In the genomic region with DNA sequence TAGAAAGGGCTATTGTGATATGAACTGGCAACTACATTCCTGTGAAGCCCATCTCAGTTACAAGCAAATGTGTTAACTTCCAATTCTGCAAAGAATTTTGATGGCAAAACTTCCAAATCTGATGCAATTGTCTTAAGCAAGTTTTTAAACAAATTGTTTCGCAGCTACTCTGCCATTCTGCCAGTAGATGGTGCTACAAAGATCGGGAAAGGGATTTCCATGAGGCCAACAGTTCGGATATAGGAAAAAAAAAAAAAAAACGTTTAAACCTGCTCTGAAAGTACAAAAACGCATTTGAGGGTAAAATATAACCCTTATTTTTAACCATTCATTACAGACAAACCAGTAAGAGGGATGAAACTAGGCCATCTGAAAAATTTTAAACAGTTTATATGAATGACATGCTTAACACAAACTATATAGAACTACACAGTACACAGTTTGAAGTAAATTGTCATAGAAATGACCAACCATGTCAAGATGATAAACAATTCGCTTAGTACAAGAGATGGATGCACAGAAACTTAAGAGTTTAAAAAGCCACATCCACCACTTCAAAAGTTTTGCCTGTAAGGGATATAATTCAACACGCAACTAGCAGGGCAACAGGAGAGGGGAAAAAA, we compare ENCODE assay signal across 8 cellular contexts. TPM values are rescaled to one million over a fixed set of nuclear protein-coding genes. Genes with fewer than 3 reads are reported as not detected.
DNase-seq lines count a peak whose midpoint lies in the region; ATAC-seq and TF ChIP-seq lines count a peak whose summit lies in the region.

No MANE protein-coding gene starts in this region.

- peak overlapping the region; percentile 99 for H3K4me3 ChIP-seq in endodermal cell (ENCODE audit: low read length)
- peak overlapping the region; percentile 98 for H3K4me3 ChIP-seq in naive thymus-derived CD4-positive, alpha-beta T cell (ENCODE audit: low read length)

- peak overlapping the region; percentile 80 for H3K27ac Mint-ChIP-seq in activated CD4-positive, alpha-beta T cell treated with anti-CD3 and anti-CD28 coated beads for 36 hours
- H3K27ac Mint-ChIP-seq in endodermal cell: peak overlapping the region; percentile 84
- peak overlapping the region; percentile 99 to 100 (median 100) for H3K27ac Mint-ChIP-seq in naive thymus-derived CD4-positive, alpha-beta T cell

- H3K27me3 ChIP-seq in endodermal cell (ENCODE audit: control insufficient read depth, insufficient read depth, low read length, poor library complexity, severe bottlenecking): no peaks in the 10 kb centered on the region
- no peaks in the 10 kb centered on the region for H3K27me3 ChIP-seq in naive thymus-derived CD4-positive, alpha-beta T cell (ENCODE audit: control insufficient read depth in 2 of 2, insufficient read depth in 2 of 2, low read length in 2 of 2)

- no peak for ATAC-seq in activated CD4-positive, alpha-beta T cell treated with anti-CD3 and anti-CD28 coated beads for 36 hours
- ATAC-seq in naive thymus-derived CD4-positive, alpha-beta T cell: no peak
- ATAC-seq in GM18505 (IDR thresholded peaks at IDR 0.05; ENCODE audit: unreplicated experiment) (no peak), GM21515 (IDR thresholded peaks at IDR 0.05; ENCODE audit: unreplicated experiment) (no peak)

- peak overlapping the region; percentile 77 for H3K4me3 Mint-ChIP-seq in activated CD4-positive, alpha-beta T cell treated with anti-CD3 and anti-CD28 coated beads for 36 hours
- peak overlapping the region; percentile 96 for H3K4me3 Mint-ChIP-seq in endodermal cell
- peak overlapping the region; percentile 85 to 100 (median 98) for H3K4me3 Mint-ChIP-seq in naive thymus-derived CD4-positive, alpha-beta T cell

- H3K27ac ChIP-seq in KOPT-K1 (ENCODE audit: low read depth, low read length, poor library complexity, severe bottlenecking) (peak overlapping the region; percentile 96), endodermal cell (ENCODE audit: low read depth, low read length) (no peak overlapping the region)
- peak overlapping the region; percentile 98 for H3K27ac ChIP-seq in naive thymus-derived CD4-positive, alpha-beta T cell (ENCODE audit: low read depth, low read length)

- POLR2A ChIA-PET in activated CD4-positive, alpha-beta T cell treated with anti-CD3 and anti-CD28 coated beads for 36 hours (lab: Charles Lee): interaction anchor here (0.7 to 0.9 kb wide), 5 partner anchors 10 to 271 kb away, joined by 3 to 14 read pairs (median 4); partner anchors contain the start of gene KLHL3
- POLR2A ChIA-PET in naive thymus-derived CD4-positive, alpha-beta T cell (lab: Charles Lee): interaction anchor here (0.6 to 2.5 kb wide), 7 partner anchors 10 to 91 kb away, joined by 3 to 17 read pairs (median 4); no protein-coding TSS in a partner anchor

- peaks cover 25% of the 10 kb centered on the region for H3K4me1 Mint-ChIP-seq in activated CD4-positive, alpha-beta T cell treated with anti-CD3 and anti-CD28 coated beads for 36 hours
- peaks cover 13% of the 10 kb centered on the region for H3K4me1 Mint-ChIP-seq in endodermal cell
- H3K4me1 Mint-ChIP-seq in naive thymus-derived CD4-positive, alpha-beta T cell: peaks cover 21 to 49% (median 33%) of the 10 kb centered on the region in 7 donors

- CTCF ChIA-PET in activated CD4-positive, alpha-beta T cell treated with anti-CD3 and anti-CD28 coated beads for 36 hours (lab: Charles Lee): interaction anchor here (0.6 to 6.4 kb wide), 20 partner anchors 8 to 393 kb away, joined by 3 to 75 read pairs (median 4); partner anchors contain the start of gene KLHL3
- CTCF ChIA-PET in naive thymus-derived CD4-positive, alpha-beta T cell (lab: Charles Lee): interaction anchor here (0.6 to 14.9 kb wide), 10 partner anchors 9 to 1540 kb away, joined by 3 to 328 read pairs (median 4); no protein-coding TSS in a partner anchor

- H3K9ac ChIP-seq in endodermal cell (ENCODE audit: extremely low read depth, low read length, poor library complexity, severe bottlenecking): peak overlapping the region; percentile 99

- no peak for DNase-seq in activated CD4-positive, alpha-beta T cell treated with anti-CD3 and anti-CD28 coated beads for 36 hours
- DNase-seq in activated CD4-positive, alpha-beta T cell treated with anti-CD3 and anti-CD28 coated beads, Interleukin-2, amount 50 U/mL, for 1 hour: no peak
- DNase-seq in SKM-1 (lab: John Stamatoyannopoulos, UW; ENCODE audit: unreplicated experiment) (peak; percentile 17), endodermal cell (no peak)
- DNase-seq in naive thymus-derived CD4-positive, alpha-beta T cell: peak in 5 of 9 donors; percentile 36 to 56 (median 51)

- H3K9me3 Mint-ChIP-seq in activated CD4-positive, alpha-beta T cell treated with anti-CD3 and anti-CD28 coated beads for 36 hours (ENCODE audit: low read depth): no peaks in the 10 kb centered on the region
- H3K9me3 Mint-ChIP-seq in endodermal cell: no peaks in the 10 kb centered on the region
- H3K9me3 Mint-ChIP-seq in naive thymus-derived CD4-positive, alpha-beta T cell: peaks cover 0 to 2% (median 0%) of the 10 kb centered on the region in 11 donors

- H3K9me3 ChIP-seq in KOPT-K1 (ENCODE audit: insufficient read depth, low read length, poor library complexity, severe bottlenecking) (no peaks in the 10 kb centered on the region), endodermal cell (ENCODE audit: control insufficient read depth, low read length) (no peaks in the 10 kb centered on the region)
- H3K9me3 ChIP-seq in naive thymus-derived CD4-positive, alpha-beta T cell (ENCODE audit: control insufficient read depth in 2 of 3, low read length in 3 of 3): no peaks in the 10 kb centered on the region

- WGBS in endodermal cell (ENCODE audit: insufficient coverage in 1 of 2, insufficient read length in 1 of 2), 2 experiments: 0 to 1% methylated on average over 3 to 5 of the region's 7 CpGs

- H3K27me3 Mint-ChIP-seq in activated CD4-positive, alpha-beta T cell treated with anti-CD3 and anti-CD28 coated beads for 36 hours: no peaks in the 10 kb centered on the region
- H3K27me3 Mint-ChIP-seq in endodermal cell (ENCODE audit: insufficient read depth): peaks cover 2% of the 10 kb centered on the region
- no peaks in the 10 kb centered on the region for H3K27me3 Mint-ChIP-seq in naive thymus-derived CD4-positive, alpha-beta T cell

- TF ChIP-seq CTCF in endodermal cell (conservative IDR thresholded peaks at IDR 0.05): peak; percentile 89

- intact Hi-C loops in activated CD4-positive, alpha-beta T cell treated with anti-CD3 and anti-CD28 coated beads for 36 hours (cut with DNase I, micrococcal nuclease): loop anchor here (5.0 to 10.0 kb wide), 2 partner anchors 583 to 1540 kb away; partner anchors contain the start of genes CDC25C (in 1 of the 2), FAM53C (in 1 of the 2) and MATR3 (in 1 of the 2)
- intact Hi-C loops in naive thymus-derived CD4-positive, alpha-beta T cell (cut with micrococcal nuclease): loop anchor here (1.0 to 10.0 kb wide), 8 partner anchors 9 to 1543 kb away; partner anchors contain the start of genes CDC23 (in 1 of the 2), ETF1 (in 1 of the 2), KDM3B (in 1 of the 2) and MATR3 (in 1 of the 2)

- H3K4me1 ChIP-seq in endodermal cell (ENCODE audit: control insufficient read depth, insufficient read depth, low read length): no peaks in the 10 kb centered on the region
- peaks cover 17 to 20% of the 10 kb centered on the region in 2 donors for H3K4me1 ChIP-seq in naive thymus-derived CD4-positive, alpha-beta T cell (ENCODE audit: control insufficient read depth in 2 of 2, insufficient read depth in 2 of 2, low read length in 2 of 2)

- TF ChIP-seq POLR2A in GM18505 (IDR thresholded peaks at IDR 0.05; ENCODE audit: borderline replicate concordance, extremely low read depth, insufficient read depth, insufficient read length): no peak

- peaks cover 37% of the 10 kb centered on the region for H3K36me3 Mint-ChIP-seq in activated CD4-positive, alpha-beta T cell treated with anti-CD3 and anti-CD28 coated beads for 36 hours (ENCODE audit: low read depth)
- H3K36me3 Mint-ChIP-seq in endodermal cell (ENCODE audit: low read depth): peaks cover 19% of the 10 kb centered on the region
- H3K36me3 Mint-ChIP-seq in naive thymus-derived CD4-positive, alpha-beta T cell: peaks cover 0 to 16% (median 4%) of the 10 kb centered on the region in 5 donors

- H3K36me3 ChIP-seq in KOPT-K1 (ENCODE audit: insufficient read depth, low read length): peaks cover 56% of the 10 kb centered on the region
- H3K36me3 ChIP-seq in endodermal cell (ENCODE audit: control insufficient read depth, insufficient read depth, low read length): peaks cover 31% of the 10 kb centered on the region
- peaks cover 0 to 15% (median 0%) of the 10 kb centered on the region in 3 experiments for H3K36me3 ChIP-seq in naive thymus-derived CD4-positive, alpha-beta T cell (ENCODE audit: control insufficient read depth in 2 of 3, insufficient read depth in 3 of 3, low read length in 3 of 3)

RNA-seq across cellular contexts. Expression of gene HNRNPA0, which starts 2.2 kb away (rescaled TPM):
- total RNA-seq in activated CD4-positive, alpha-beta T cell treated with anti-CD3 and anti-CD28 coated beads for 36 hours: 10 to 100 TPM; 18.9 to 32.1 TPM
- total RNA-seq in endodermal cell: 10 to 100 TPM; 50.7 to 61.0 TPM
- 75.5 TPM for polyA plus RNA-seq in endodermal cell (2013, experiment 1 of 2)
- 72.9 TPM for polyA plus RNA-seq in endodermal cell (2013, experiment 2 of 2)
- total RNA-seq in naive thymus-derived CD4-positive, alpha-beta T cell: 10 to 100 TPM; 30.0 to 40.2 (median 30.7) TPM
- 10 to 100 TPM; 17.8 to 20.7 TPM for polyA plus RNA-seq in naive thymus-derived CD4-positive, alpha-beta T cell

RNA-seq across cellular contexts. Expression of gene KLHL3, which starts 16.1 kb away (rescaled TPM):
- 10 to 100 TPM in 1 of 2 experiments, 1 to 10 TPM in 1; 6.8 to 10.8 TPM for total RNA-seq in activated CD4-positive, alpha-beta T cell treated with anti-CD3 and anti-CD28 coated beads for 36 hours
- total RNA-seq in endodermal cell: 10 to 100 TPM; 17.5 to 19.4 TPM
- 5.6 TPM for polyA plus RNA-seq in endodermal cell (2013, experiment 1 of 2)
- 5.9 TPM for polyA plus RNA-seq in endodermal cell (2013, experiment 2 of 2)
- total RNA-seq in naive thymus-derived CD4-positive, alpha-beta T cell: 10 to 100 TPM; 10.4 to 47.3 (median 26.6) TPM
- polyA plus RNA-seq in naive thymus-derived CD4-positive, alpha-beta T cell: 1 to 10 TPM; 4.6 to 6.3 TPM

Comparison
In these comparisons a context has a peak if more than half of its experiments do, and no peak if none do; other contexts are left out.
1. DNase-seq: peak in SKM-1 (single experiment) and naive thymus-derived CD4-positive, alpha-beta T cell (5 of 9); none in activated CD4-positive, alpha-beta T cell treated with anti-CD3 and anti-CD28 coated beads for 36 hours (single experiment), activated CD4-positive, alpha-beta T cell treated with anti-CD3 and anti-CD28 coated beads, Interleukin-2, amount 50 U/mL, for 1 hour (single experiment) and endodermal cell (single experiment).
2. Peak in every context shown above with its lines, with median percentiles within 50 percentile points of each other: H3K27ac Mint-ChIP-seq and H3K4me3 Mint-ChIP-seq.